12 cellular contexts compared by ENCODE assay signal in the genomic region with DNA sequence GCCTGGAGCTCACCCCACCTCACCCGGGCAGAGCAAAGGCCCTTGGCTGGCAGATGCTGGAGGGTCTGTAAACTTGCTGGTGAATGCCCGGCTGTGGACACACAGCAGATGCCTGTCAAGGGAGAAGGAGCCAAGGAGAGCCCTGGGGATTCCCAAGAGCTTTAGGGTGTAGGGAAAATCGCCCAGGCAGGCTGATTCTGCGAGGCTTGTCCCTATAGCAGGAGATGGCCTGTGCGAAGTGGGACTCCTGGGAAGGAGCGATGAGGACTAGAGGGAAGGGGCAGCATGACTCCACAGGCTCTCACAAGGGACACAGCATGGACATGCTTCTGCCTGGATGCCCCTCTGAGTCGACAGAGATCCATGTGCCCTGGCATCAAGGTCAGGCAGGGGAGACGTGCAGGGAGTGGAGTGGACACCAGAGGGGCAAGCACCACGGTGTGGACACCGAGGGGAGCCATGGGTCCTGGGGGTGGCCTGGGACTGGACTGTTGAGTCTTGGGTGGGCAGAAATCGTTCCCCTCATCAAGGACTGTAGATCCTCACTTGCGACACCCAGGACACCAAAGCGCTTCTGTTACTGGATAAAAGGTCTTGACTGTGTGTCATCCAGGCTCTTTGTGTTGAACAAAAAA.
"Had no signal": no experiment of that assay in that cellular context is flagged by ENCODE, and none has a peak within 500 bp of the region (broad histone marks: within the 10 kb centered on the region; RNA-seq: fewer than 3 reads in every experiment).

No MANE protein-coding gene starts in this region.

- DNase-seq: activated naive CD4-positive, alpha-beta T cell treated with anti-CD3 and anti-CD28 coated beads for 36 hours; amygdala; cerebellar nuclear complex; foreskin melanocyte; left colon; mammary epithelial cell; retina; small intestine had no signal

- H3K4me3 Mint-ChIP-seq: activated naive CD4-positive, alpha-beta T cell treated with anti-CD3 and anti-CD28 coated beads for 36 hours; brain had no signal

- H3K9me3 ChIP-seq: pancreas, tibial artery had no signal

- H3K36me3 ChIP-seq: pancreas, tibial artery had no signal

- H3K27me3 ChIP-seq: pancreas had no signal

- H3K27ac ChIP-seq: pancreas, tibial artery had no signal

- H3K4me3 ChIP-seq: pancreas, tibial artery had no signal

- H3K9me3 Mint-ChIP-seq: activated naive CD4-positive, alpha-beta T cell treated with anti-CD3 and anti-CD28 coated beads for 36 hours had no signal

- H3K27ac Mint-ChIP-seq: activated naive CD4-positive, alpha-beta T cell treated with anti-CD3 and anti-CD28 coated beads for 36 hours had no signal

- H3K36me3 Mint-ChIP-seq: brain had no signal

- FAIRE-seq: pancreas, small intestine, TTC549 had no signal
